Comparison of ENCODE assay signal across 8 cellular contexts in genomic region chr11:119316729-119317591, GRCh38. TPM values are rescaled to one million over a fixed set of nuclear protein-coding genes. Genes with fewer than 3 reads are reported as not detected.
DNase-seq lines count a peak whose midpoint lies in the region; ATAC-seq and TF ChIP-seq lines count a peak whose summit lies in the region.

Gene MCAM, minus strand, starts transcription at chr11:119317130. Its CDS starts 29 bp downstream, at chr11:119317101.

- peaks cover 82% of the 10 kb centered on the region for H3K27me3 Mint-ChIP-seq in activated naive CD4-positive, alpha-beta T cell treated with anti-CD3 and anti-CD28 coated beads, Interleukin-2, amount 10 ng/mL, durations not matched to agents 7 days and 5 days

- H3K9me3 ChIP-seq in SJSA1 (replicated peaks) (no peaks in the 10 kb centered on the region), mucosa of rectum (ENCODE audit: control insufficient read depth in 2 of 2, low read length in 2 of 2) (no peaks in the 10 kb centered on the region)

- TF ChIP-seq CTCF in epithelial cell of esophagus (IDR thresholded peaks at IDR 0.05; ENCODE audit: insufficient read depth, low read depth, low read length, missing control alignments) = no peak

- H3K27me3 ChIP-seq in SJSA1 (replicated peaks) = no peaks in the 10 kb centered on the region
- H3K27me3 ChIP-seq in mucosa of rectum (ENCODE audit: control insufficient read depth in 2 of 2, insufficient read depth in 2 of 2, low read length in 2 of 2) = peaks cover 18 to 46% of the 10 kb centered on the region in 2 donors

- H3K27ac ChIP-seq in SJSA1 (peak within 1 kb of the TSS; percentile 29; the same call in 1 of the 2 replicates), mucosa of rectum (ENCODE audit: low read depth in 2 of 2, low read length in 2 of 2) (peak within 1 kb of the TSS; percentile 70 to 83), urinary bladder (ENCODE audit: low read depth) (peak within 1 kb of the TSS; percentile 75)

- CTCF ChIA-PET in activated naive CD4-positive, alpha-beta T cell treated with anti-CD3 and anti-CD28 coated beads, Interleukin-2, amount 10 ng/mL, durations not matched to agents 7 days and 5 days (lab: Charles Lee) = interaction anchor here (0.8 to 1.0 kb wide), 3 partner anchors 17 to 32 kb away, joined by 3 read pairs; partner anchors contain the start of gene RNF26

- peak within 1 kb of the TSS; percentile 59 for H3K4me3 ChIP-seq in SJSA1
- peak within 1 kb of the TSS; percentile 42 for H3K4me3 ChIP-seq in epithelial cell of esophagus (ENCODE audit: low read length)
- peak within 1 kb of the TSS; percentile 66 to 69 for H3K4me3 ChIP-seq in mucosa of rectum (ENCODE audit: low read length in 2 of 2)
- peak within 1 kb of the TSS; percentile 69 for H3K4me3 ChIP-seq in urinary bladder (ENCODE audit: low read depth, low read length)

- peak within 1 kb of the TSS; percentile 59 to 65 for H3K9ac ChIP-seq in mucosa of rectum (ENCODE audit: low read depth in 1 of 2, low read length in 2 of 2)

- peaks cover 46% of the 10 kb centered on the region for H3K4me1 Mint-ChIP-seq in activated naive CD4-positive, alpha-beta T cell treated with anti-CD3 and anti-CD28 coated beads, Interleukin-2, amount 10 ng/mL, durations not matched to agents 7 days and 5 days

- H3K4me3 Mint-ChIP-seq in activated naive CD4-positive, alpha-beta T cell treated with anti-CD3 and anti-CD28 coated beads, Interleukin-2, amount 10 ng/mL, durations not matched to agents 7 days and 5 days = peak within 1 kb of the TSS; percentile 60

- no peak for ATAC-seq in GM18520 (IDR thresholded peaks at IDR 0.05; ENCODE audit: unreplicated experiment)

- H3K4me1 ChIP-seq in SJSA1 (replicated peaks) (peaks cover 53% of the 10 kb centered on the region), mucosa of rectum (ENCODE audit: control insufficient read depth in 2 of 2, insufficient read depth in 2 of 2, low read length in 2 of 2) (peaks cover 19 to 44% of the 10 kb centered on the region in 2 donors), urinary bladder (ENCODE audit: insufficient read depth) (no peaks in the 10 kb centered on the region)

- no peaks in the 10 kb centered on the region for H3K9me3 Mint-ChIP-seq in activated naive CD4-positive, alpha-beta T cell treated with anti-CD3 and anti-CD28 coated beads, Interleukin-2, amount 10 ng/mL, durations not matched to agents 7 days and 5 days

- DNase-seq in activated naive CD4-positive, alpha-beta T cell treated with anti-CD3 and anti-CD28 coated beads, Interleukin-2, amount 10 ng/mL, durations not matched to agents 7 days and 5 days = peak; percentile 45
- no peak for DNase-seq in activated naive CD4-positive, alpha-beta T cell treated with anti-CD3 and anti-CD28 coated beads, Interleukin-2, amount 50 U/mL, for 16 hours
- DNase-seq in SJSA1 (ENCODE audit: low read depth in 1 of 2, low spot score in 2 of 2) (peak in 1 of 2 experiments; percentile 28), epithelial cell of esophagus (ENCODE audit: low read depth) (peak; percentile 45), NCI-H2107 (lab: John Stamatoyannopoulos, UW) (no peak)

- WGBS in urinary bladder = 1% methylated on average over 74 of the region's 74 CpGs

- H3K36me3 ChIP-seq in SJSA1 (peaks cover 10% of the 10 kb centered on the region; the same call in 1 of the 2 replicates), mucosa of rectum (ENCODE audit: control insufficient read depth in 2 of 2, insufficient read depth in 2 of 2, low read length in 2 of 2) (no peaks in the 10 kb centered on the region), urinary bladder (ENCODE audit: insufficient read depth) (no peaks in the 10 kb centered on the region)

- H3K27ac Mint-ChIP-seq in activated naive CD4-positive, alpha-beta T cell treated with anti-CD3 and anti-CD28 coated beads, Interleukin-2, amount 10 ng/mL, durations not matched to agents 7 days and 5 days = no peak within 1 kb of the TSS

- peaks cover 2% of the 10 kb centered on the region for H3K36me3 Mint-ChIP-seq in activated naive CD4-positive, alpha-beta T cell treated with anti-CD3 and anti-CD28 coated beads, Interleukin-2, amount 10 ng/mL, durations not matched to agents 7 days and 5 days

RNA-seq across cellular contexts. Expression of gene MCAM, which starts in this region (rescaled TPM):
- 272 and 358 TPM in 2 replicates for total RNA-seq in SJSA1 (2014; rRNA removed; shearing (Covaris generic))
- 154 TPM for total RNA-seq in urinary bladder
- polyA plus RNA-seq in urinary bladder = 451 TPM

Comparison
In these comparisons a context has a peak if more than half of its experiments do, and no peak if none do; other contexts are left out.
1. DNase-seq: peak in activated naive CD4-positive, alpha-beta T cell treated with anti-CD3 and anti-CD28 coated beads, Interleukin-2, amount 10 ng/mL, durations not matched to agents 7 days and 5 days (single experiment) and epithelial cell of esophagus (single experiment); none in activated naive CD4-positive, alpha-beta T cell treated with anti-CD3 and anti-CD28 coated beads, Interleukin-2, amount 50 U/mL, for 16 hours (single experiment) and NCI-H2107 (single experiment).
2. Peak in every context shown above with its lines, with median percentiles within 50 percentile points of each other: H3K27ac ChIP-seq and H3K4me3 ChIP-seq.